Comparison of ENCODE assay signal across 18 cellular contexts in the genomic region with DNA sequence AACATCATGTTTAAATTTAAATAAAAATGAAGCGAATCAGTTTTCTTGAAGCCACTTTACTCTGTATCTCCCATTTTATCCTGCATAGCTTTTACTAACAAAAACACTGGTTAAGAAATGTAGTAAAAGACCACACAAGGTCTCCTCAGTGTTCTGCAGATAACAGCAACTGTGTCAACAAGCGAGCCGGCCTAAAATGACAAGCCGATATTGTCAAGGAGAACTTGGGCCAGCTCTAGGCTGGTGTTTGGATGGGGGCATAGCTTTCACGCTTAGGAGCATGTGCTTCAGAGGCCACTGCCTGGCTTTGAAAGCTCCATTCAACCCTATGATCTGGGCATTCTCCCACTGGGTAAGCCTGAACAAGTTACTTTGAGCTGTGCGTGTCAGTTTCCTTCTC. TPM values are rescaled to one million over a fixed set of nuclear protein-coding genes. Genes with fewer than 3 reads are reported as not detected.
DNase-seq lines count a peak whose midpoint lies in the region; ATAC-seq, FAIRE-seq and TF ChIP-seq lines count a peak whose summit lies in the region.
"Had no signal": no experiment of that assay in that cellular context is flagged by ENCODE, and none has a peak within 500 bp of the region (broad histone marks: within the 10 kb centered on the region; RNA-seq: fewer than 3 reads in every experiment).

No MANE protein-coding gene starts in this region.

- peak; percentile 68 for ATAC-seq in HepG2
- ATAC-seq in right lobe of liver: no peak
- ATAC-seq: CD8-positive, alpha-beta T cell; HCT116 had no signal

- H4K20me1 ChIP-seq in HepG2 (ENCODE audit: insufficient read depth, low read length): no peaks in the 10 kb centered on the region
- H4K20me1 ChIP-seq: BLaER1 had no signal

- H3K27me3 ChIP-seq in HepG2 (ENCODE audit: control insufficient read depth in 1 of 2, insufficient read depth in 2 of 2, low read length in 2 of 2) (peaks cover 0 to 10% of the 10 kb centered on the region in 2 experiments; a peak in 2 of 5 replicates), right lobe of liver (no peaks in the 10 kb centered on the region)
- H3K27me3 ChIP-seq: BLaER1 had no signal

- TF ChIP-seq RAD21 in HepG2 (CRISPR knock-in tag; IDR thresholded peaks at IDR 0.05): no peak

- DNase-seq in HepG2 (ENCODE audit: low spot score) (peak; percentile 19), right lobe of liver (no peak), medulla oblongata (ENCODE audit: extremely low spot score) (peak; percentile 42), pons (ENCODE audit: low spot score) (peak; percentile 49), lower leg skin (ENCODE audit: low spot score in 2 of 2) (no peak), GM13977 (ENCODE audit: low spot score) (no peak), caudate nucleus (lab: John Stamatoyannopoulos, UW) (no peak)
- DNase-seq: 8988T; Calu3; CD8-positive, alpha-beta T cell; DMS79 treated with DMSO at 0.1 percent for 48 hours; GF-D8; GOT3; H7; HFFc6; IMR-90 had no signal

- H3K4me3 ChIP-seq in HepG2 (replicated peaks in 1 of 3; ENCODE audit: insufficient read depth in 1 of 3, low read depth in 2 of 3, low read length in 3 of 3) (no peak overlapping the region), right lobe of liver (no peak overlapping the region), lower leg skin (ENCODE audit: low read depth, poor library complexity, severe bottlenecking) (no peak overlapping the region)
- H3K4me3 ChIP-seq: BLaER1 had no signal

- no TSS peak for BruUV-seq in HepG2 (replicated peaks; lab: Mats Ljungman, UMichigan)

- H3K4me2 ChIP-seq in HepG2 (ENCODE audit: low read depth, low read length): no peak overlapping the region
- H3K4me2 ChIP-seq: BLaER1 had no signal

- in situ Hi-C loops in HepG2 (cut with HindIII; ENCODE audit: extremely low pct_ligation_motif_present, low pct_unique_long_range_greater_than_20kb): loop anchor here (25.0 kb wide), 1 partner anchor 747 kb away; no protein-coding TSS in a partner anchor
- in situ Hi-C loops in GM13977 (cut with MboI; ENCODE audit: low pct_unique_long_range_greater_than_20kb, low sequenced_read_pairs, unreplicated experiment): loop anchor here (10.0 kb wide), 1 partner anchor 415 kb away; no protein-coding TSS in a partner anchor

- intact Hi-C loops in HepG2 (cut with micrococcal nuclease; ENCODE audit: unreplicated experiment) (no loop called here), right lobe of liver (cut with DNase I) (loop anchor here in 1 of 2 donors (5.0 kb wide), 1 partner anchor 417 kb away; no protein-coding TSS in a partner anchor), lower leg skin (cut with DNase I; ENCODE audit: low total_unique reads) (no loop called here)

- H3K9me3 ChIP-seq in HepG2 (ENCODE audit: low read length) (no peaks in the 10 kb centered on the region), right lobe of liver (no peaks in the 10 kb centered on the region)
- H3K9me3 ChIP-seq: BLaER1 had no signal

- H2AFZ ChIP-seq in HepG2 (ENCODE audit: low read length): no peak overlapping the region

- H3K4me1 ChIP-seq in HepG2 (ENCODE audit: insufficient read depth, low read length): peaks cover 6% of the 10 kb centered on the region
- no peaks in the 10 kb centered on the region for H3K4me1 ChIP-seq in right lobe of liver

- WGBS in HepG2 (ENCODE audit: low lambda C conversion rate): 13% methylated on average over 6 of the region's 6 CpGs
- 55% methylated on average over 4 of the region's 6 CpGs for WGBS in right lobe of liver (ENCODE audit: insufficient coverage, low coverage, low lambda C conversion rate, missing lambda C conversion rate)
- 92 to 93% methylated on average over 6 of the region's 6 CpGs for WGBS in lower leg skin, 2 donors

- H3K79me2 ChIP-seq in HepG2 (ENCODE audit: insufficient read depth, low read length): no peaks in the 10 kb centered on the region

- FAIRE-seq in HepG2 (lab: Jason Lieb, UNC): peak; percentile 48

- H3K9ac ChIP-seq in HepG2 (ENCODE audit: insufficient read depth, low read depth, low read length): no peak overlapping the region
- H3K9ac ChIP-seq: BLaER1 had no signal

- no peak for TF ChIP-seq CTCF in HepG2 (CRISPR knock-in tag; IDR thresholded peaks at IDR 0.05)
- TF ChIP-seq CTCF in right lobe of liver (IDR thresholded peaks at IDR 0.05): no peak
- TF ChIP-seq CTCF in lower leg skin (IDR thresholded peaks at IDR 0.05): no peak
- no peak for TF ChIP-seq CTCF in GM13977 (IDR thresholded peaks at IDR 0.05; ENCODE audit: extremely low read depth, insufficient read depth, missing control alignments)

- POLR2A ChIA-PET in HepG2 (lab: Yijun Ruan, JAX): no interaction called here

- H3K36me3 ChIP-seq in HepG2 (replicated peaks in 1 of 2; ENCODE audit: control insufficient read depth in 1 of 2, insufficient read depth in 2 of 2, low read length in 2 of 2): no peaks in the 10 kb centered on the region
- H3K36me3 ChIP-seq in right lobe of liver: no peaks in the 10 kb centered on the region
- H3K36me3 ChIP-seq: BLaER1 had no signal

- CTCF ChIA-PET in HepG2 (lab: Yijun Ruan, JAX; ENCODE audit: low intra/inter-chr PET ratio, low total read pairs): no interaction called here

- TF ChIP-seq POLR2A in HepG2 (IDR thresholded peaks at IDR 0.05; ENCODE audit: insufficient read depth in 1 of 2, low read depth in 2 of 2, low read length in 2 of 2) (no peak), right lobe of liver (IDR thresholded peaks at IDR 0.05) (no peak), lower leg skin (IDR thresholded peaks at IDR 0.05) (no peak)

- TF ChIP-seq EP300 in HepG2 (IDR thresholded peaks at IDR 0.05; ENCODE audit: low read depth in 2 of 2, low read length in 2 of 2) (no peak), HepG2 (CRISPR knock-in tag; IDR thresholded peaks at IDR 0.05; ENCODE audit: borderline replicate concordance) (no peak)

- no peak overlapping the region for H3K27ac ChIP-seq in HepG2 (ENCODE audit: extremely low read length, insufficient read depth, low read length)
- no peak overlapping the region for H3K27ac ChIP-seq in right lobe of liver
- H3K27ac ChIP-seq in caudate nucleus (ENCODE audit: low read depth, low read length): no peak overlapping the region
- H3K27ac ChIP-seq: BLaER1 had no signal

TF ChIP-seq in HepG2, 621 proteins besides CTCF, POLR2A, EP300 and RAD21:
- TF ChIP-seq FOXA3 (CRISPR knock-in tag; IDR thresholded peaks at IDR 0.05) (peak; percentile 62), PPARG (CRISPR knock-in tag; conservative IDR thresholded peaks at IDR 0.05) (no peak), ZSCAN29 (CRISPR knock-in tag; conservative IDR thresholded peaks at IDR 0.05) (no peak), HIVEP1 (CRISPR knock-in tag; IDR thresholded peaks at IDR 0.05) (no peak), FOXA1 (IDR thresholded peaks at IDR 0.05) (no peak), FOXA1 (CRISPR knock-in tag; IDR thresholded peaks at IDR 0.05) (peak; percentile 64; the same call in 1 of the 2 replicates), SUZ12 (IDR thresholded peaks at IDR 0.05; ENCODE audit: low read depth, low read length) (no peak)

RNA-seq across cellular contexts. Expression of a gene that starts 38.1 kb away (rescaled TPM):
- 22.2 and 37.9 TPM in 2 replicates for total RNA-seq in HepG2 (2016; rRNA removed; fragmentation: Illumina TruSeq; extraction: Trizol)
- total RNA-seq in HepG2 (2016; cell fraction: cytosol; rRNA removed; fragmentation: Illumina TruSeq; extraction: Trizol; ENCODE audit: low read depth): 3.8 and 4.9 TPM in 2 replicates
- total RNA-seq in HepG2 (2016; cell fraction: insoluble cytoplasmic fraction; rRNA removed; fragmentation: Illumina TruSeq; extraction: Trizol): 21.6 and 36.2 TPM in 2 replicates
- 10.8 and 12.8 TPM in 2 replicates for total RNA-seq in HepG2 (2016; cell fraction: membrane; rRNA removed; fragmentation: Illumina TruSeq; extraction: Trizol)
- total RNA-seq in HepG2 (2016; cell fraction: nucleus; rRNA removed; fragmentation: Illumina TruSeq; extraction: Trizol): 33.7 and 34.4 TPM in 2 replicates
- polyA plus RNA-seq in HepG2 (2011; rRNA removed): 14.1 and 17.3 TPM in 2 replicates
- polyA plus RNA-seq in HepG2 (2011; cell fraction: cytosol; rRNA removed): 12.4 and 18.8 TPM in 2 replicates
- 6.1 and 11.0 TPM in 2 replicates for polyA plus RNA-seq in HepG2 (2011; cell fraction: nucleus; rRNA removed)
- 12.0 TPM in 2 replicates for polyA plus RNA-seq in HepG2 (2012)
- 3.1 and 3.5 TPM in 2 replicates for polyA plus RNA-seq in HepG2 (2016; cell fraction: cytosol; fragmentation: Illumina TruSeq; extraction: Trizol; ENCODE audit: low read depth)
- polyA plus RNA-seq in HepG2 (2016; cell fraction: insoluble cytoplasmic fraction; fragmentation: Illumina TruSeq; extraction: Trizol; ENCODE audit: low read depth): 14.9 and 17.8 TPM in 2 replicates
- polyA plus RNA-seq in HepG2 (2016; cell fraction: membrane; fragmentation: Illumina TruSeq; extraction: Trizol; ENCODE audit: low read depth): 6.8 and 8.3 TPM in 2 replicates
- polyA plus RNA-seq in HepG2 (2016; cell fraction: nucleus; fragmentation: Illumina TruSeq; extraction: Trizol; ENCODE audit: insufficient read depth, low read depth): 32.0 and 32.3 TPM in 2 replicates
- 33.8 and 90.6 TPM in 2 replicates for polyA minus RNA-seq in HepG2 (2011; rRNA and poly(A)+ RNA removed; ENCODE audit: low replicate concordance)
- 8.3 and 9.5 TPM in 2 replicates for polyA minus RNA-seq in HepG2 (2011; cell fraction: cytosol; rRNA and poly(A)+ RNA removed)
- 26.8 and 27.5 TPM in 2 replicates for polyA minus RNA-seq in HepG2 (2011; cell fraction: nucleus; rRNA and poly(A)+ RNA removed)
- total RNA-seq in right lobe of liver: 10 to 100 TPM; 25.3 to 38.5 (median 35.3) TPM
- total RNA-seq in lower leg skin: 10 to 100 TPM; 48.9 to 99.2 (median 62.0) TPM

Comparison
In these comparisons a context has a peak if more than half of its experiments do, and no peak if none do; other contexts are left out.
1. DNase-seq: peak in HepG2 (single experiment), medulla oblongata (single experiment) and pons (single experiment); none in right lobe of liver (0 of 3), lower leg skin (0 of 2), GM13977 (single experiment) and caudate nucleus (0 of 61).